9 cellular contexts compared by ENCODE assay signal in the genomic region with DNA sequence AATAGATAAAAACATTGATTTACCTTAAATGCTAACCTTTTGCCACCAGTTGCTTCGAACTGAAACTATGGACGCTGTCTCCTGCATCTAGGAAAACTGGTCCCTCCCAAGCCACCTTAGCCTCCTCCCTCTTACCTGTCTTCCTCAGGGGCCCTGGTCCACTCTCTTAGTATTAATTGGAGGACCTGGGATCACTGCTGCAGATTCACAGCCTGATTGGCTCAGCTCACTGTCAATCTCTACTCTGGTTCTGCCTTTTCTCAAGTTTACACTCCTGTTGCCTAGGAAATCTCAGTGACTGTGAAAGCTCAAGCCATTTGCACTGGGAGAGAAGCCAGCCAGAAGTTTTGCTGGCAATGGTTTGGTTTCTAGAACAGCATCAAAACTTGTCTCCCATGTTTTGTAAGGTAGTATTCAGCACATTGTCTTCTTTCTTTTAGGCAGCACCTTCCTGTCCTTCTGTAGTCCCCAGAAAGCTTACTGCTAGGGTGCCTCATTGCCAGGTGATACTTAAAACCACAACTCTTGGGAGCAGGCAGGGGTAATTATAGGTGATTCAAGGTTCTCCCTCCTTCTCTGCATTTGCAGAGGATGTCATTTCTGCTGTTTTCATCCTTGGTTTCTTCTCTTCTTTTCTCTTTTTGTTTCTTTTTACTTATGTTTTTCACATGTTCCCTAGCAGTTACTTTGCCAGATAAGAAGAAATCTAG. TPM values are rescaled to one million over a fixed set of nuclear protein-coding genes. Genes with fewer than 3 reads are reported as not detected.
DNase-seq lines count a peak whose midpoint lies in the region; ATAC-seq and TF ChIP-seq lines count a peak whose summit lies in the region.
"Had no signal": no experiment of that assay in that cellular context is flagged by ENCODE, and none has a peak within 500 bp of the region (broad histone marks: within the 10 kb centered on the region; RNA-seq: fewer than 3 reads in every experiment).

TSS of gene CAPSL (minus strand) at position 105 of the 710 bp plus-strand sequence. CDS start 17,502 bp downstream, outside the sequence.

- TF ChIP-seq CTCF in esophagus muscularis mucosa (IDR thresholded peaks at IDR 0.05): no peak

- ATAC-seq in GM18502 (IDR thresholded peaks at IDR 0.05; ENCODE audit: poor library complexity, unreplicated experiment) (peak; percentile 54), HG02678 (IDR thresholded peaks at IDR 0.05; ENCODE audit: unreplicated experiment) (no peak), GM21526 (IDR thresholded peaks at IDR 0.05; ENCODE audit: low FRiP score, unreplicated experiment) (no peak), HG02840 (IDR thresholded peaks at IDR 0.05; ENCODE audit: low FRiP score, unreplicated experiment) (no peak)

- H3K27me3 ChIP-seq in esophagus muscularis mucosa: no peaks in the 10 kb centered on the region

- no peaks in the 10 kb centered on the region for H3K36me3 ChIP-seq in esophagus muscularis mucosa

- DNase-seq in NCI-H69 (lab: John Stamatoyannopoulos, UW) (peak; percentile 58), esophagus muscularis mucosa (ENCODE audit: extremely low spot score) (peak; percentile 81), pons (ENCODE audit: low spot score) (peak; percentile 20)
- no peak for DNase-seq in stimulated activated CD4-positive, alpha-beta T cell treated with anti-CD3 and anti-CD28 coated beads, Interleukin-12 subunit alpha, Interleukin-12 subunit beta, amount 100 ng/mL, for 4 hours
- DNase-seq: natural killer cell had no signal

- WGBS in esophagus muscularis mucosa: 53% methylated on average over 2 of the region's 2 CpGs

- no peak within 1 kb of the TSS for H3K27ac ChIP-seq in esophagus muscularis mucosa (replicated peaks in 1 of 4)

- H3K4me3 ChIP-seq in esophagus muscularis mucosa: no peak within 1 kb of the TSS

- intact Hi-C loops in esophagus muscularis mucosa (cut with DNase I): no loop called here

- peaks cover 0 to 8% (median 4%) of the 10 kb centered on the region in 4 donors for H3K4me1 ChIP-seq in esophagus muscularis mucosa

- no peak for TF ChIP-seq EP300 in esophagus muscularis mucosa (IDR thresholded peaks at IDR 0.05)

- no peaks in the 10 kb centered on the region for H3K9me3 ChIP-seq in esophagus muscularis mucosa

- no peak for TF ChIP-seq POLR2A in esophagus muscularis mucosa (IDR thresholded peaks at IDR 0.05; ENCODE audit: low read depth)

RNA-seq across cellular contexts. Expression of gene CAPSL, which starts in this region (rescaled TPM):
- total RNA-seq in esophagus muscularis mucosa: not detected
- total RNA-seq: natural killer cell had no signal

Comparison
In these comparisons a context has a peak if more than half of its experiments do, and no peak if none do; other contexts are left out.
1. Peak in DNase-seq in esophagus muscularis mucosa; RNA of the gene not detected or under 1 TPM.